Comparison of ENCODE assay signal across 8 cellular contexts in genomic region chr12:106223485-106224391, GRCh38. TPM values are rescaled to one million over a fixed set of nuclear protein-coding genes. Genes with fewer than 3 reads are reported as not detected.
DNase-seq lines count a peak whose midpoint lies in the region; ATAC-seq, FAIRE-seq and TF ChIP-seq lines count a peak whose summit lies in the region.

No MANE protein-coding gene starts in this region.

- H3K4me3 ChIP-seq in A549 = no peak overlapping the region
- no peak overlapping the region for H3K4me3 ChIP-seq in OCI-LY1 (ENCODE audit: low read depth, low read length, poor library complexity, severe bottlenecking)
- no peak overlapping the region for H3K4me3 ChIP-seq in esophagus squamous epithelium
- H3K4me3 ChIP-seq in testis = no peak overlapping the region

- H3K9me3 Mint-ChIP-seq in nephron = peaks cover 6% of the 10 kb centered on the region

- H4K20me1 ChIP-seq in OCI-LY1 (ENCODE audit: insufficient read depth, low read length) = no peaks in the 10 kb centered on the region

- POLR2A ChIA-PET in A549 (lab: Yijun Ruan, JAX) = no interaction called here

- peak; percentile 89 to 95 for TF ChIP-seq RAD21 in A549 (conservative IDR thresholded peaks at IDR 0.05 in 1 of 2, IDR thresholded peaks at IDR 0.05 in 1 of 2)

- TF ChIP-seq CTCF in A549 (IDR thresholded peaks at IDR 0.05) = peak; percentile 88
- TF ChIP-seq CTCF in OCI-LY1 (IDR thresholded peaks at IDR 0.05; ENCODE audit: low read length) = peak; percentile 65
- TF ChIP-seq CTCF in esophagus squamous epithelium (IDR thresholded peaks at IDR 0.05) = peak; percentile 86 to 95 (median 92)
- peak; percentile 77 to 86 (median 80) for TF ChIP-seq CTCF in nephron (IDR thresholded peaks at IDR 0.05; ENCODE audit: unreplicated experiment in 3 of 3)
- TF ChIP-seq CTCF in testis (IDR thresholded peaks at IDR 0.05) = peak; percentile 78 to 98 (median 94)

- CTCF ChIA-PET in A549 (lab: Yijun Ruan, JAX) = interaction anchor here (0.6 to 1.3 kb wide), 32 partner anchors 9 to 805 kb away, joined by 3 to 21 read pairs (median 4); no protein-coding TSS in a partner anchor

- H3K36me3 Mint-ChIP-seq in nephron (ENCODE audit: low read depth) = peaks cover 4% of the 10 kb centered on the region

- H3K9me2 ChIP-seq in OCI-LY1 (ENCODE audit: low read depth, low read length) = no peaks in the 10 kb centered on the region

- H3K27me3 Mint-ChIP-seq in nephron (ENCODE audit: low read depth) = peaks cover 19% of the 10 kb centered on the region

- H3F3A ChIP-seq in OCI-LY1 (ENCODE audit: insufficient read depth, low read length) = no peaks in the 10 kb centered on the region

- H3K9ac ChIP-seq in OCI-LY1 (ENCODE audit: low read length) = no peak overlapping the region

- no peaks in the 10 kb centered on the region for H3K79me2 ChIP-seq in OCI-LY1 (ENCODE audit: insufficient read depth, low read length)

- peak; percentile 80 to 92 for ATAC-seq in A549

- WGBS in A549 (ENCODE audit: missing lambda C conversion rate) = 42% methylated on average over 9 of the region's 9 CpGs
- 5 to 27% methylated on average over 7 to 8 of the region's 9 CpGs for whole genome bisulfite sequencing in esophagus squamous epithelium, 2 donors
- 34 to 56% methylated on average over 9 of the region's 9 CpGs for WGBS in testis, 2 donors

- DNase-seq in A549 (ENCODE audit: low read depth in 1 of 2, low spot score in 1 of 2) (peak; percentile 64 to 90), GM18507 (ENCODE audit: extremely low spot score, insufficient read length, low read depth) (no peak), HT1080 (ENCODE audit: low read depth) (peak; percentile 65), activated T-cell treated with anti-CD3 and anti-CD28 coated beads for 4 hours (peak; percentile 54), esophagus squamous epithelium (lab: John Stamatoyannopoulos, UW) (no peak), testis (peak; percentile 77)

- H3K4me2 ChIP-seq in A549 (no peak overlapping the region), OCI-LY1 (ENCODE audit: low read length) (no peak overlapping the region)

- intact Hi-C loops in esophagus squamous epithelium (cut with DNase I) (loop anchor here (10.0 kb wide), 1 partner anchor 121 kb away; no protein-coding TSS in a partner anchor), testis (cut with DNase I; ENCODE audit: low total_unique reads) (no loop called here)

- H3K4me1 ChIP-seq in A549 (peaks cover 11% of the 10 kb centered on the region), OCI-LY1 (ENCODE audit: insufficient read depth, low read length, severe bottlenecking) (peaks cover 14% of the 10 kb centered on the region), esophagus squamous epithelium (peaks cover 11 to 20% (median 11%) of the 10 kb centered on the region in 3 donors), testis (peaks cover 10% of the 10 kb centered on the region)

- no peak overlapping the region for H3K4me3 Mint-ChIP-seq in nephron

- no peaks in the 10 kb centered on the region for H3K36me3 ChIP-seq in OCI-LY1 (ENCODE audit: insufficient read depth, low read length)
- H3K36me3 ChIP-seq in esophagus squamous epithelium = no peaks in the 10 kb centered on the region
- H3K36me3 ChIP-seq in testis (ENCODE audit: low read depth, missing control alignments) = no peaks in the 10 kb centered on the region

- H3K9me3 ChIP-seq in A549 (peaks cover 6% of the 10 kb centered on the region; the same call in 1 of the 3 replicates), OCI-LY1 (ENCODE audit: low read length) (no peaks in the 10 kb centered on the region), esophagus squamous epithelium (peaks cover 0 to 4% (median 0%) of the 10 kb centered on the region in 3 donors), testis (no peaks in the 10 kb centered on the region)

- H3K27me3 ChIP-seq in OCI-LY1 (ENCODE audit: insufficient read depth, low read length) = no peaks in the 10 kb centered on the region
- peaks cover 0 to under 1% (median 0%) of the 10 kb centered on the region in 4 donors for H3K27me3 ChIP-seq in esophagus squamous epithelium
- no peaks in the 10 kb centered on the region for H3K27me3 ChIP-seq in testis

- H3K27ac Mint-ChIP-seq in nephron = no peak overlapping the region

- H3K27ac ChIP-seq in A549 (no peak overlapping the region), OCI-LY1 (ENCODE audit: low read depth, low read length, poor library complexity, severe bottlenecking) (no peak overlapping the region), esophagus squamous epithelium (no peak overlapping the region), testis (no peak overlapping the region)

- no peak for TF ChIP-seq EP300 in A549 (IDR thresholded peaks at IDR 0.05)

- no peak overlapping the region for H2AFZ ChIP-seq in OCI-LY1 (ENCODE audit: low read length)

- peaks cover 9% of the 10 kb centered on the region for H3K4me1 Mint-ChIP-seq in nephron

- TF ChIP-seq POLR2A in A549 (IDR thresholded peaks at IDR 0.05; ENCODE audit: low read length) = no peak
- no peak for TF ChIP-seq POLR2A in esophagus squamous epithelium (IDR thresholded peaks at IDR 0.05)
- TF ChIP-seq POLR2A in testis (IDR thresholded peaks at IDR 0.05) = no peak

- FAIRE-seq in A549 (lab: Jason Lieb, UNC) (no peak), GM18507 (lab: Jason Lieb, UNC) (peak; percentile 64)

TF ChIP-seq in A549, 52 proteins besides CTCF, POLR2A, EP300 and RAD21:
- TF ChIP-seq ATOH8 (CRISPR knock-in tag; IDR thresholded peaks at IDR 0.05; ENCODE audit: low read depth) (no peak), SMC3 (IDR thresholded peaks at IDR 0.05) (peak; percentile 85), MAZ (IDR thresholded peaks at IDR 0.05; ENCODE audit: borderline replicate concordance, low read depth, low read length) (no peak), HEYL (CRISPR knock-in tag; IDR thresholded peaks at IDR 0.05) (no peak)
- TF ChIP-seq, protein P1, sequence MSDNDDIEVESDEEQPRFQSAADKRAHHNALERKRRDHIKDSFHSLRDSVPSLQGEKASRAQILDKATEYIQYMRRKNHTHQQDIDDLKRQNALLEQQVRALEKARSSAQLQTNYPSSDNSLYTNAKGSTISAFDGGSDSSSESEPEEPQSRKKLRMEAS (IDR thresholded peaks at IDR 0.05) = 0 out of 2 replicates have a peak, but pooled peaks have one; percentile 49

RNA-seq across cellular contexts. Expression of gene CKAP4, which starts 24.1 kb away (rescaled TPM):
- polyA plus RNA-seq in A549 (2011; rRNA removed) = 96.5 and 108 TPM in 2 replicates
- 39.5 and 50.8 TPM in 2 replicates for polyA plus RNA-seq in A549 (2012; cell fraction: cytosol; rRNA removed)
- 59.8 and 68.1 TPM in 2 replicates for polyA plus RNA-seq in A549 (2012; cell fraction: nucleus; rRNA removed)
- polyA plus RNA-seq in A549 (2017; fragmentation: RNase III; extraction: RNeasy Plus Mini Kit Qiagen cat#74134 plus additional on column Dnase treatment) = 62.6 to 71.7 TPM (median 70.4 TPM) in 3 replicates
- polyA minus RNA-seq in A549 (2011; rRNA and poly(A)+ RNA removed) = 36.8 and 40.3 TPM in 2 replicates
- 66.0 and 83.0 TPM in 2 replicates for total RNA-seq in HT1080 (2014; rRNA removed; shearing (Covaris generic))
- 184 and 209 TPM in 2 replicates for polyA plus RNA-seq in HT1080 (2015; cell fraction: cytosol; rRNA removed)
- 294 and 296 TPM in 2 replicates for polyA plus RNA-seq in HT1080 (2015; cell fraction: nucleus; rRNA removed)
- 100 to 1,000 TPM in 2 of 4 donors, 10 to 100 TPM in 2; 58.9 to 127 (median 103) TPM for total RNA-seq in esophagus squamous epithelium
- total RNA-seq in testis = 10 to 100 TPM; 26.8 to 31.3 TPM
- polyA plus RNA-seq in testis (ENCODE audit: insufficient read depth, low read depth, low replicate concordance) = 31.2 TPM

Comparison
In these comparisons a context has a peak if more than half of its experiments do, and no peak if none do; other contexts are left out.
1. DNase-seq: peak in A549 (2 of 2), HT1080 (single experiment), activated T-cell treated with anti-CD3 and anti-CD28 coated beads for 4 hours (single experiment) and testis (single experiment); none in GM18507 (single experiment) and esophagus squamous epithelium (single experiment).
2. Peak in every context shown above with its lines, with median percentiles within 50 percentile points of each other: CTCF ChIP-seq.